23 cellular contexts compared by ENCODE assay signal in the genomic region with DNA sequence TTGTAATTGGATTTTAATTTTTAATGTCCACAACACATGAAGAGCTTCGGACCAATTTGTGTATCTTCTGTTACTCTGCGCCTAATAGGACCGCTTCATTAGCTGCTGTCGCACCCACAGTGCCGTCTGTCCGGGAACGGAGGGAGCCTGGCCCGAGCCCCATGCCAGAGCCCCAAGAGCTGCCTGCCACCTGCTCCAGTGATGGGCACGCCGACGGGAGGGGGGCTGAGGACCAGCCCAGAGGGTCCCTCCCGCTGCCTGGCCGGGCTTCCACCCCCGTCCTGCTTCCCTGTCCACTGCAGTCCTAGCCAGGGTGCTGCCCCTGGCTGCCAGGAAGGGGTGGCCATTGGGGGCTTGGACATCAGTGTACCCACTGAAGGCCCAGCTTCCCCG. TPM values are rescaled to one million over a fixed set of nuclear protein-coding genes. Genes with fewer than 3 reads are reported as not detected.
"Had no signal": no experiment of that assay in that cellular context is flagged by ENCODE, and none has a peak within 500 bp of the region (broad histone marks: within the 10 kb centered on the region; RNA-seq: fewer than 3 reads in every experiment).

No MANE protein-coding gene starts in this region.

- ATAC-seq: left lobe of liver; lower lobe of right lung; naive thymus-derived CD4-positive, alpha-beta T cell had no signal

- H3K27ac Mint-ChIP-seq: activated naive CD8-positive, alpha-beta T cell; activated T-cell treated with anti-CD3 and anti-CD28 coated beads, Interleukin-2, amount 50 U/mL, for 24 hours; activated T-helper 2 cell treated with anti-CD3 and anti-CD28 coated beads, Interferon-gamma antibody, Interleukin-2, Interleukin-4, amounts not matched to agents 10 μg/mL and 5 μg/mL and 100 μg/mL, durations not matched to agents 14 hours and 24 hours and 36 hours; naive thymus-derived CD4-positive, alpha-beta T cell; progenitor cell of endocrine pancreas; stimulated activated naive CD8-positive, alpha-beta T cell treated with anti-CD3 and anti-CD28 coated beads, Interleukin-15, Interleukin-2, amounts not matched to agents 100 ng/mL and 50 ng/mL, for 24 hours had no signal

- H3K27me3 Mint-ChIP-seq: activated naive CD8-positive, alpha-beta T cell; stimulated activated naive CD8-positive, alpha-beta T cell treated with anti-CD3 and anti-CD28 coated beads, Interleukin-15, Interleukin-2, amounts not matched to agents 100 ng/mL and 50 ng/mL, for 24 hours had no signal

- H3K4me3 Mint-ChIP-seq: activated naive CD8-positive, alpha-beta T cell; activated T-cell treated with anti-CD3 and anti-CD28 coated beads, Interleukin-2, amount 50 U/mL, for 24 hours; stimulated activated naive CD8-positive, alpha-beta T cell treated with anti-CD3 and anti-CD28 coated beads, Interleukin-15, Interleukin-2, amounts not matched to agents 100 ng/mL and 50 ng/mL, for 24 hours had no signal

- H3K4me3 ChIP-seq: adrenal gland, lower lobe of right lung, suprapubic skin, transverse colon had no signal

- H3K27ac ChIP-seq: adrenal gland, lower lobe of right lung, suprapubic skin, transverse colon had no signal

- H3K9me3 ChIP-seq: adrenal gland, lower lobe of right lung, suprapubic skin, transverse colon had no signal

- H3K36me3 ChIP-seq: adrenal gland, lower lobe of right lung, suprapubic skin, transverse colon had no signal

- FAIRE-seq: astrocyte, bronchial epithelial cell, keratinocyte, TTC549, urothelium cell line had no signal

- H3K4me1 ChIP-seq: adrenal gland, lower lobe of right lung, transverse colon had no signal

- H3K36me3 Mint-ChIP-seq: activated naive CD8-positive, alpha-beta T cell; naive thymus-derived CD4-positive, alpha-beta T cell had no signal

- DNase-seq: activated CD8-positive, alpha-beta memory T cell treated with anti-CD3 and anti-CD28 coated beads, Interleukin-2, amount 50 U/mL, for 4 hours; activated naive CD4-positive, alpha-beta T cell; activated T-cell treated with anti-CD3 and anti-CD28 coated beads, Interleukin-2, amount 50 U/mL, for 24 hours; adrenal gland; cortex of kidney; effector CD4-positive, alpha-beta T cell; erythroblast; lower lobe of right lung; naive thymus-derived CD4-positive, alpha-beta T cell; stimulated activated CD4-positive, alpha-beta T cell treated with anti-CD3 and anti-CD28 coated beads, Interleukin-12 subunit alpha, Interleukin-12 subunit beta, amount 100 ng/mL, for 4 hours; T-helper 1 cell; transverse colon had no signal

- H3K9me3 Mint-ChIP-seq: activated T-cell treated with anti-CD3 and anti-CD28 coated beads, Interleukin-2, amount 50 U/mL, for 24 hours; activated T-helper 2 cell treated with anti-CD3 and anti-CD28 coated beads, Interferon-gamma antibody, Interleukin-2, Interleukin-4, amounts not matched to agents 10 μg/mL and 5 μg/mL and 100 μg/mL, durations not matched to agents 14 hours and 24 hours and 36 hours; naive thymus-derived CD4-positive, alpha-beta T cell; stimulated activated naive CD8-positive, alpha-beta T cell treated with anti-CD3 and anti-CD28 coated beads, Interleukin-15, Interleukin-2, amounts not matched to agents 100 ng/mL and 50 ng/mL, for 24 hours had no signal

RNA-seq across cellular contexts. Expression of a gene that starts 30.3 kb away (rescaled TPM):
- total RNA-seq: progenitor cell of endocrine pancreas had no signal
